Comparison of ENCODE assay signal across 1 cellular context in the genomic region with DNA sequence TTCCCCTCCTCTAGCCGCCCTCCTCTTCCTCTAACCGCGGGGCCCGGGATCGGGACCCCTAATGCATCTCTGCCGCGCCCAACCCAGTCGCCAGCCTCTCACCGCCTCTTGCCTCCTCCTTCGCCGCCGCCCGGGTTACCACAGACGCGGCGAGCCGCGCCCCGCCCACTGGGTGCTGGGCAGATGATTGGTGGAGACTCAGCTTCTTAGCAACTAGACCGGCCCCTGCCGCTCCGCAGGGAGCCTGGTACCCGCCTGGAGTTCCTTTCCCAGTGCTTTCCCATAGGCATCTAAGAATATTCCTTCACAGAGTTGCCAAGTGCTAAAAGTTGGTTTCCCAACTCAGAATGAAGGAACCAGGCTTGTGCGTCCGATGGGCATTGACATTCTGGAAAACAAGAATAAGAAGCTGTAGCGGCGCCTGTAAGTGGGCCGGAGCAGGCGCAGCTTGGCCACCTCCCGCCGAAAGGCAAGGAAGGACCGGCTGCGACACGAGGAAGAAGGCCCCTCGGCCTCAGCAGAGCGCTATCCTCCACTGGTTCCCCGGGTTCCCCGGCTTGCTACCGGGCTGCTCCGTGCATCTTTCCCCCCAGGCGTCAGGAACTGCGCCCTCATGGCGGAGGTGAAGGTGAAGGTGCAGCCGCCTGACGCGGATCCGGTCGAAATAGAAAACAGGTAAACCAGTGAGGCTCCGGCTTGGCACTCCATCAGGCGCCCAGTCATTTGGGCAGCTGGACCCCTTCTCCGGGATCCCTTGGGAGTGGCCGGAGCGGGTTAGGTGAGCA.
TF ChIP-seq lines count a peak whose summit lies in the region.

Gene DZANK1, minus strand, starts transcription at position 137 of the 785 bp plus-strand sequence. CDS start 1,672 bp downstream, outside the sequence.
Gene POLR3F, plus strand, starts transcription at position 497 of the 785 bp plus-strand sequence. Its CDS starts 117 bp downstream, at position 614.

TF ChIP-seq in HepG2, 621 proteins besides CTCF, POLR2A, EP300 and RAD21 (continued from another document and continues in another):
- TF ChIP-seq BATF2 (CRISPR knock-in tag; IDR thresholded peaks at IDR 0.05) (no peak), CBX5 (CRISPR knock-in tag; IDR thresholded peaks at IDR 0.05; ENCODE audit: borderline replicate concordance) (peak; percentile 82; the same call in 1 of the 2 replicates), TCF7 (IDR thresholded peaks at IDR 0.05; ENCODE audit: low read depth) (no peak), HDAC6 (IDR thresholded peaks at IDR 0.05; ENCODE audit: low read depth, low read length) (peak; percentile 100), NFAT5 (CRISPR knock-in tag; IDR thresholded peaks at IDR 0.05) (peak; percentile 67; the same call in 1 of the 2 replicates), SOX13 (IDR thresholded peaks at IDR 0.05) (no peak), SOX13 (CRISPR knock-in tag; conservative IDR thresholded peaks at IDR 0.05 in 1 of 2, IDR thresholded peaks at IDR 0.05 in 1 of 2) (peak in 1 of 2 experiments; percentile 64; a peak in 3 of 4 replicates), ZNF891 (CRISPR knock-in tag; IDR thresholded peaks at IDR 0.05) (0 out of 2 replicates have a peak, but pooled peaks have one; percentile 51), ZNF646 (CRISPR knock-in tag; IDR thresholded peaks at IDR 0.05) (peak; percentile 48; the same call in 1 of the 2 replicates), YY1 (IDR thresholded peaks at IDR 0.05; ENCODE audit: insufficient read depth, insufficient replicate concordance, low read depth, low read length) (peak; percentile 74), DMAP1 (CRISPR knock-in tag; IDR thresholded peaks at IDR 0.05) (peak; percentile 94; the same call in 1 of the 2 replicates), ZNF124 (CRISPR knock-in tag; IDR thresholded peaks at IDR 0.05) (peak; percentile 88; the same call in 1 of the 2 replicates), ZNF232 (CRISPR knock-in tag; IDR thresholded peaks at IDR 0.05; ENCODE audit: borderline replicate concordance) (0 out of 2 replicates have a peak, but pooled peaks have one; percentile 82), MEF2D (CRISPR knock-in tag; IDR thresholded peaks at IDR 0.05) (peak; percentile 93), ZNF839 (CRISPR knock-in tag; IDR thresholded peaks at IDR 0.05; ENCODE audit: borderline replicate concordance) (peak; percentile 29; the same call in 1 of the 2 replicates), HNRNPL (IDR thresholded peaks at IDR 0.05; ENCODE audit: low read depth, low read length) (0 out of 2 replicates have a peak, but pooled peaks have one; percentile 52), HNRNPUL1 (IDR thresholded peaks at IDR 0.05; ENCODE audit: low read depth, low read length) (no peak), AHDC1 (CRISPR knock-in tag; IDR thresholded peaks at IDR 0.05; ENCODE audit: borderline replicate concordance) (no peak; the same call in 1 of the 2 replicates), ETV5 (CRISPR knock-in tag; IDR thresholded peaks at IDR 0.05; ENCODE audit: borderline replicate concordance) (peak; percentile 46; the same call in 1 of the 2 replicates)
- TF ChIP-seq, protein P1, sequence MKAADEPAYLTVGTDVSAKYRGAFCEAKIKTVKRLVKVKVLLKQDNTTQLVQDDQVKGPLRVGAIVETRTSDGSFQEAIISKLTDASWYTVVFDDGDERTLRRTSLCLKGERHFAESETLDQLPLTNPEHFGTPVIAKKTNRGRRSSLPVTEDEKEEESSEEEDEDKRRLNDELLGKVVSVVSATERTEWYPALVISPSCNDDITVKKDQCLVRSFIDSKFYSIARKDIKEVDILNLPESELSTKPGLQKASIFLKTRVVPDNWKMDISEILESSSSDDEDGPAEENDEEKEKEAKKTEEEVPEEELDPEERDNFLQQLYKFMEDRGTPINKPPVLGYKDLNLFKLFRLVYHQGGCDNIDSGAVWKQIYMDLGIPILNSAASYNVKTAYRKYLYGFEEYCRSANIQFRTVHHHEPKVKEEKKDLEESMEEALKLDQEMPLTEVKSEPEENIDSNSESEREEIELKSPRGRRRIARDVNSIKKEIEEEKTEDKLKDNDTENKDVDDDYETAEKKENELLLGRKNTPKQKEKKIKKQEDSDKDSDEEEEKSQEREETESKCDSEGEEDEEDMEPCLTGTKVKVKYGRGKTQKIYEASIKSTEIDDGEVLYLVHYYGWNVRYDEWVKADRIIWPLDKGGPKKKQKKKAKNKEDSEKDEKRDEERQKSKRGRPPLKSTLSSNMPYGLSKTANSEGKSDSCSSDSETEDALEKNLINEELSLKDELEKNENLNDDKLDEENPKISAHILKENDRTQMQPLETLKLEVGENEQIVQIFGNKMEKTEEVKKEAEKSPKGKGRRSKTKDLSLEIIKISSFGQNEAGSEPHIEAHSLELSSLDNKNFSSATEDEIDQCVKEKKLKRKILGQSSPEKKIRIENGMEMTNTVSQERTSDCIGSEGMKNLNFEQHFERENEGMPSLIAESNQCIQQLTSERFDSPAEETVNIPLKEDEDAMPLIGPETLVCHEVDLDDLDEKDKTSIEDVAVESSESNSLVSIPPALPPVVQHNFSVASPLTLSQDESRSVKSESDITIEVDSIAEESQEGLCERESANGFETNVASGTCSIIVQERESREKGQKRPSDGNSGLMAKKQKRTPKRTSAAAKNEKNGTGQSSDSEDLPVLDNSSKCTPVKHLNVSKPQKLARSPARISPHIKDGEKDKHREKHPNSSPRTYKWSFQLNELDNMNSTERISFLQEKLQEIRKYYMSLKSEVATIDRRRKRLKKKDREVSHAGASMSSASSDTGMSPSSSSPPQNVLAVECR (CRISPR knock-in tag; IDR thresholded peaks at IDR 0.05; ENCODE audit: borderline replicate concordance) = peak; percentile 97
- TF ChIP-seq, protein P2, sequence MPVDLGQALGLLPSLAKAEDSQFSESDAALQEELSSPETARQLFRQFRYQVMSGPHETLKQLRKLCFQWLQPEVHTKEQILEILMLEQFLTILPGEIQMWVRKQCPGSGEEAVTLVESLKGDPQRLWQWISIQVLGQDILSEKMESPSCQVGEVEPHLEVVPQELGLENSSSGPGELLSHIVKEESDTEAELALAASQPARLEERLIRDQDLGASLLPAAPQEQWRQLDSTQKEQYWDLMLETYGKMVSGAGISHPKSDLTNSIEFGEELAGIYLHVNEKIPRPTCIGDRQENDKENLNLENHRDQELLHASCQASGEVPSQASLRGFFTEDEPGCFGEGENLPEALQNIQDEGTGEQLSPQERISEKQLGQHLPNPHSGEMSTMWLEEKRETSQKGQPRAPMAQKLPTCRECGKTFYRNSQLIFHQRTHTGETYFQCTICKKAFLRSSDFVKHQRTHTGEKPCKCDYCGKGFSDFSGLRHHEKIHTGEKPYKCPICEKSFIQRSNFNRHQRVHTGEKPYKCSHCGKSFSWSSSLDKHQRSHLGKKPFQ (CRISPR knock-in tag; IDR thresholded peaks at IDR 0.05; ENCODE audit: insufficient replicate concordance) = no peak
